1 cellular context compared by ENCODE assay signal in the genomic region with DNA sequence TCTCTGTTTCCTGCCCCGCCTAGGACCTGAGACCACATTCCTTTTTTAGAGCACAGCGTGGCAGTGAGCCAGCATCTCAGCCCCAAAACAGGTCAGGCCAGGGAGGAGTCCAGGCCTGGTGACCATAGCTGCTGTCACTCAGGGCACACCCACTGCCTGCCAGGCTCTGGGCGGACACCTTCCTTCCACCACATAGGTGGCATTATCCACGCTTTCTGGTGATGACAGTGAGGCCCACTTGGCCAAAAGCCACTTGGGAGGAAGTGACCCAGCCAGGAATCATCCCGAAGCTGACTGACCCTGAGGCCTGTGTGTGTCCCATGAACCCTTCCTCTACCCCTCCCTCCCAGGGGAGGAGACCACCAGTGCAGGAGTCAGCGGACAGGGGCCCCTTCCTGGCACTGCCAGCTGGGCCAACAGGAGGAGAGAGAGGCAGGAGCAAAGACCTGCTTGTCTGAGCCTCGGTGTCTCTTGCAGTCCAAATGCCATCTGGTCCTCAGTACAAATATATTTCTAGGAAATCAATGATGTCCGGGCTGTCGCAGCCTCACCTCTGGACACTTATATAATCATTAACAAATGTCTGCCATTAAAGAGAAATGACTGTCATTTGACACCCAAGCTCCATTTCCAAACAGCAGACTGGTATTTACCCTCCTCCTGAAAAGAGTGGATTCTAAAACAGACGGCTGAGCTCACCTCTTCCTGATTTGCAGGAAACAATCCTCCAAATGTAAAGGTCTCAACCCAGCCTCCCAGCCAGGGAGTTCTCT.
TF ChIP-seq lines count a peak whose summit lies in the region.

No MANE protein-coding gene starts in this region.

TF ChIP-seq in HepG2, 621 proteins besides CTCF, POLR2A, EP300 and RAD21 (continued from another document and continues in another):
- TF ChIP-seq, protein P1, sequence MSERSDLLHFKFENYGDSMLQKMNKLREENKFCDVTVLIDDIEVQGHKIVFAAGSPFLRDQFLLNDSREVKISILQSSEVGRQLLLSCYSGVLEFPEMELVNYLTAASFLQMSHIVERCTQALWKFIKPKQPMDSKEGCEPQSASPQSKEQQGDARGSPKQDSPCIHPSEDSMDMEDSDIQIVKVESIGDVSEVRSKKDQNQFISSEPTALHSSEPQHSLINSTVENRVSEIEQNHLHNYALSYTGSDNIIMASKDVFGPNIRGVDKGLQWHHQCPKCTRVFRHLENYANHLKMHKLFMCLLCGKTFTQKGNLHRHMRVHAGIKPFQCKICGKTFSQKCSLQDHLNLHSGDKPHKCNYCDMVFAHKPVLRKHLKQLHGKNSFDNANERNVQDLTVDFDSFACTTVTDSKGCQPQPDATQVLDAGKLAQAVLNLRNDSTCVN (CRISPR knock-in tag; IDR thresholded peaks at IDR 0.05; ENCODE audit: borderline replicate concordance) = peak; percentile 41; the same call in 1 of the 2 replicates
- peak; percentile 28; the same call in 1 of the 2 replicates for TF ChIP-seq FOXJ3 (CRISPR knock-in tag; IDR thresholded peaks at IDR 0.05; ENCODE audit: borderline replicate concordance)
- TF ChIP-seq POLR2G (IDR thresholded peaks at IDR 0.05; ENCODE audit: low read depth, low read length) = no peak
- no peak for TF ChIP-seq MLLT10 (CRISPR knock-in tag; IDR thresholded peaks at IDR 0.05)
- TF ChIP-seq ZSCAN31 (CRISPR knock-in tag; IDR thresholded peaks at IDR 0.05; ENCODE audit: low read depth) = no peak
- TF ChIP-seq, protein P2, sequence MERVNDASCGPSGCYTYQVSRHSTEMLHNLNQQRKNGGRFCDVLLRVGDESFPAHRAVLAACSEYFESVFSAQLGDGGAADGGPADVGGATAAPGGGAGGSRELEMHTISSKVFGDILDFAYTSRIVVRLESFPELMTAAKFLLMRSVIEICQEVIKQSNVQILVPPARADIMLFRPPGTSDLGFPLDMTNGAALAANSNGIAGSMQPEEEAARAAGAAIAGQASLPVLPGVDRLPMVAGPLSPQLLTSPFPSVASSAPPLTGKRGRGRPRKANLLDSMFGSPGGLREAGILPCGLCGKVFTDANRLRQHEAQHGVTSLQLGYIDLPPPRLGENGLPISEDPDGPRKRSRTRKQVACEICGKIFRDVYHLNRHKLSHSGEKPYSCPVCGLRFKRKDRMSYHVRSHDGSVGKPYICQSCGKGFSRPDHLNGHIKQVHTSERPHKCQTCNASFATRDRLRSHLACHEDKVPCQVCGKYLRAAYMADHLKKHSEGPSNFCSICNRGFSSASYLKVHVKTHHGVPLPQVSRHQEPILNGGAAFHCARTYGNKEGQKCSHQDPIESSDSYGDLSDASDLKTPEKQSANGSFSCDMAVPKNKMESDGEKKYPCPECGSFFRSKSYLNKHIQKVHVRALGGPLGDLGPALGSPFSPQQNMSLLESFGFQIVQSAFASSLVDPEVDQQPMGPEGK (CRISPR knock-in tag; IDR thresholded peaks at IDR 0.05) = peak; percentile 33; the same call in 1 of the 2 replicates
- TF ChIP-seq CHCHD3 (CRISPR knock-in tag; IDR thresholded peaks at IDR 0.05) = no peak
- TF ChIP-seq, protein P3, sequence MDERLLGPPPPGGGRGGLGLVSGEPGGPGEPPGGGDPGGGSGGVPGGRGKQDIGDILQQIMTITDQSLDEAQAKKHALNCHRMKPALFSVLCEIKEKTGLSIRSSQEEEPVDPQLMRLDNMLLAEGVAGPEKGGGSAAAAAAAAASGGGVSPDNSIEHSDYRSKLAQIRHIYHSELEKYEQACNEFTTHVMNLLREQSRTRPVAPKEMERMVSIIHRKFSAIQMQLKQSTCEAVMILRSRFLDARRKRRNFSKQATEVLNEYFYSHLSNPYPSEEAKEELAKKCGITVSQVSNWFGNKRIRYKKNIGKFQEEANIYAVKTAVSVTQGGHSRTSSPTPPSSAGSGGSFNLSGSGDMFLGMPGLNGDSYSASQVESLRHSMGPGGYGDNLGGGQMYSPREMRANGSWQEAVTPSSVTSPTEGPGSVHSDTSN (CRISPR knock-in tag; IDR thresholded peaks at IDR 0.05) = no peak
- TF ChIP-seq, protein P4, sequence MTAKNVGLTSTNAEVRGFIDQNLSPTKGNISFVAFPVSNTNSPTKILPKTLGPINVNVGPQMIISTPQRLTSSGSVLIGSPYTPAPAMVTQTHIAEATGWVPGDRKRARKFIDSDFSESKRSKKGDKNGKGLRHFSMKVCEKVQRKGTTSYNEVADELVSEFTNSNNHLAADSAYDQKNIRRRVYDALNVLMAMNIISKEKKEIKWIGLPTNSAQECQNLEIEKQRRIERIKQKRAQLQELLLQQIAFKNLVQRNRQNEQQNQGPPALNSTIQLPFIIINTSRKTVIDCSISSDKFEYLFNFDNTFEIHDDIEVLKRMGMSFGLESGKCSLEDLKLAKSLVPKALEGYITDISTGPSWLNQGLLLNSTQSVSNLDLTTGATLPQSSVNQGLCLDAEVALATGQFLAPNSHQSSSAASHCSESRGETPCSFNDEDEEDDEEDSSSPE (CRISPR knock-in tag; IDR thresholded peaks at IDR 0.05) = no peak; the same call in 1 of the 2 replicates
- 0 out of 2 replicates have a peak, but pooled peaks have one; percentile 28 for TF ChIP-seq ZNF761 (CRISPR knock-in tag; conservative IDR thresholded peaks at IDR 0.05)
- TF ChIP-seq KDM5B (CRISPR knock-in tag; IDR thresholded peaks at IDR 0.05; ENCODE audit: borderline replicate concordance) = peak; percentile 56; the same call in 1 of the 2 replicates
- TF ChIP-seq, protein P5, sequence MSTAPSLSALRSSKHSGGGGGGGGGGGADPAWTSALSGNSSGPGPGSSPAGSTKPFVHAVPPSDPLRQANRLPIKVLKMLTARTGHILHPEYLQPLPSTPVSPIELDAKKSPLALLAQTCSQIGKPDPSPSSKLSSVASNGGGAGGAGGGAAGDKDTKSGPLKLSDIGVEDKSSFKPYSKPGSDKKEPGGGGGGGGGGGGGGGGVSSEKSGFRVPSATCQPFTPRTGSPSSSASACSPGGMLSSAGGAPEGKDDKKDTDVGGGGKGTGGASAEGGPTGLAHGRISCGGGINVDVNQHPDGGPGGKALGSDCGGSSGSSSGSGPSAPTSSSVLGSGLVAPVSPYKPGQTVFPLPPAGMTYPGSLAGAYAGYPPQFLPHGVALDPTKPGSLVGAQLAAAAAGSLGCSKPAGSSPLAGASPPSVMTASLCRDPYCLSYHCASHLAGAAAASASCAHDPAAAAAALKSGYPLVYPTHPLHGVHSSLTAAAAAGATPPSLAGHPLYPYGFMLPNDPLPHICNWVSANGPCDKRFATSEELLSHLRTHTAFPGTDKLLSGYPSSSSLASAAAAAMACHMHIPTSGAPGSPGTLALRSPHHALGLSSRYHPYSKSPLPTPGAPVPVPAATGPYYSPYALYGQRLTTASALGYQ (CRISPR knock-in tag; IDR thresholded peaks at IDR 0.05) = peak; percentile 59; the same call in 1 of the 2 replicates
- TF ChIP-seq RARA (CRISPR knock-in tag; IDR thresholded peaks at IDR 0.05) = peak; percentile 70
- peak; percentile 67 for TF ChIP-seq HNRNPL (IDR thresholded peaks at IDR 0.05; ENCODE audit: low read depth, low read length)
- TF ChIP-seq, protein P6, sequence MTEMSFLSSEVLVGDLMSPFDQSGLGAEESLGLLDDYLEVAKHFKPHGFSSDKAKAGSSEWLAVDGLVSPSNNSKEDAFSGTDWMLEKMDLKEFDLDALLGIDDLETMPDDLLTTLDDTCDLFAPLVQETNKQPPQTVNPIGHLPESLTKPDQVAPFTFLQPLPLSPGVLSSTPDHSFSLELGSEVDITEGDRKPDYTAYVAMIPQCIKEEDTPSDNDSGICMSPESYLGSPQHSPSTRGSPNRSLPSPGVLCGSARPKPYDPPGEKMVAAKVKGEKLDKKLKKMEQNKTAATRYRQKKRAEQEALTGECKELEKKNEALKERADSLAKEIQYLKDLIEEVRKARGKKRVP (CRISPR knock-in tag; IDR thresholded peaks at IDR 0.05) = peak in 1 of 2 experiments; percentile 29; a peak in 1 of 4 replicates
- TF ChIP-seq, protein P7, sequence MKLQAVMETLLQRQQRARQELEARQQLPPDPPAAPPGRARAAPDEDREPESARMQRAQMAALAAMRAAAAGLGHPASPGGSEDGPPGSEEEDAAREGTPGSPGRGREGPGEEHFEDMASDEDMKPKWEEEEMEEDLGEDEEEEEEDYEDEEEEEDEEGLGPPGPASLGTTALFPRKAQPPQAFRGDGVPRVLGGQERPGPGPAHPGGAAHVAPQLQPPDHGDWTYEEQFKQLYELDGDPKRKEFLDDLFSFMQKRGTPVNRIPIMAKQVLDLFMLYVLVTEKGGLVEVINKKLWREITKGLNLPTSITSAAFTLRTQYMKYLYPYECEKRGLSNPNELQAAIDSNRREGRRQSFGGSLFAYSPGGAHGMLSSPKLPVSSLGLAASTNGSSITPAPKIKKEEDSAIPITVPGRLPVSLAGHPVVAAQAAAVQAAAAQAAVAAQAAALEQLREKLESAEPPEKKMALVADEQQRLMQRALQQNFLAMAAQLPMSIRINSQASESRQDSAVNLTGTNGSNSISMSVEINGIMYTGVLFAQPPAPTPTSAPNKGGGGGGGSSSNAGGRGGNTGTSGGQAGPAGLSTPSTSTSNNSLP (IDR thresholded peaks at IDR 0.05; ENCODE audit: low read depth, low read length) = peak; percentile 84
- no peak for TF ChIP-seq ZNF33B (CRISPR knock-in tag; IDR thresholded peaks at IDR 0.05)
- no peak for TF ChIP-seq NONO (IDR thresholded peaks at IDR 0.05)
- peak; percentile 47 for TF ChIP-seq NONO (CRISPR knock-in tag; conservative IDR thresholded peaks at IDR 0.05)
- TF ChIP-seq, protein P8, sequence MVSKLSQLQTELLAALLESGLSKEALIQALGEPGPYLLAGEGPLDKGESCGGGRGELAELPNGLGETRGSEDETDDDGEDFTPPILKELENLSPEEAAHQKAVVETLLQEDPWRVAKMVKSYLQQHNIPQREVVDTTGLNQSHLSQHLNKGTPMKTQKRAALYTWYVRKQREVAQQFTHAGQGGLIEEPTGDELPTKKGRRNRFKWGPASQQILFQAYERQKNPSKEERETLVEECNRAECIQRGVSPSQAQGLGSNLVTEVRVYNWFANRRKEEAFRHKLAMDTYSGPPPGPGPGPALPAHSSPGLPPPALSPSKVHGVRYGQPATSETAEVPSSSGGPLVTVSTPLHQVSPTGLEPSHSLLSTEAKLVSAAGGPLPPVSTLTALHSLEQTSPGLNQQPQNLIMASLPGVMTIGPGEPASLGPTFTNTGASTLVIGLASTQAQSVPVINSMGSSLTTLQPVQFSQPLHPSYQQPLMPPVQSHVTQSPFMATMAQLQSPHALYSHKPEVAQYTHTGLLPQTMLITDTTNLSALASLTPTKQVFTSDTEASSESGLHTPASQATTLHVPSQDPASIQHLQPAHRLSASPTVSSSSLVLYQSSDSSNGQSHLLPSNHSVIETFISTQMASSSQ (IDR thresholded peaks at IDR 0.05; ENCODE audit: low read depth) = peak; percentile 74
- TF ChIP-seq, protein P8 (CRISPR knock-in tag; IDR thresholded peaks at IDR 0.05; ENCODE audit: borderline replicate concordance) = peak; percentile 77; the same call in 1 of the 2 replicates
- peak; percentile 13; the same call in 1 of the 2 replicates for TF ChIP-seq TARDBP (CRISPR knock-in tag; IDR thresholded peaks at IDR 0.05)
- TF ChIP-seq ZFX (CRISPR knock-in tag; IDR thresholded peaks at IDR 0.05; ENCODE audit: low read depth) = peak; percentile 62
- TF ChIP-seq NR2F6 (IDR thresholded peaks at IDR 0.05) = no peak; the same call in none of the 2 replicates
- TF ChIP-seq NR2F6 (CRISPR knock-in tag; IDR thresholded peaks at IDR 0.05) = peak; percentile 13; the same call in 1 of the 2 replicates
- peak; percentile 31; the same call in 1 of the 2 replicates for TF ChIP-seq ZNF292 (CRISPR knock-in tag; IDR thresholded peaks at IDR 0.05; ENCODE audit: borderline replicate concordance, low read depth)
- TF ChIP-seq DNMT1 (CRISPR knock-in tag; IDR thresholded peaks at IDR 0.05) = no peak
- peak; percentile 25; the same call in 1 of the 2 replicates for TF ChIP-seq CREB1 (IDR thresholded peaks at IDR 0.05)
- no peak for TF ChIP-seq CREB1 (CRISPR knock-in tag; IDR thresholded peaks at IDR 0.05)
- TF ChIP-seq, protein P9, sequence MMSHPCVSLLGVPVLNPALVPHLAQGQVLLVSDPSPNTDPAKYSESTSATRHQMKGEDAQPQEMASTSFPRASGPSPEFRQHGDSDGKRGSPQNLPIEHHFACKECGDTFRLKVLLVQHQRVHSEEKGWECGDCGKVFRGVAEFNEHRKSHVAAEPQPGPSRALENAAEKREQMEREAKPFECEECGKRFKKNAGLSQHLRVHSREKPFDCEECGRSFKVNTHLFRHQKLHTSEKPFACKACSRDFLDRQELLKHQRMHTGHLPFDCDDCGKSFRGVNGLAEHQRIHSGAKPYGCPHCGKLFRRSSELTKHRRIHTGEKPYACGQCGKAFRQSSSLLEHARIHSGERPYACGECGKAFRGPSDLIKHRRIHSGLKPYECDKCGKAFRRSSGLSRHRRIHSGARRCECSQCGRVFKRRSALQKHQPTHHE (CRISPR knock-in tag; IDR thresholded peaks at IDR 0.05; ENCODE audit: borderline replicate concordance) = 0 out of 2 replicates have a peak, but pooled peaks have one; percentile 23
- TF ChIP-seq ZFP90 (CRISPR knock-in tag; IDR thresholded peaks at IDR 0.05; ENCODE audit: borderline replicate concordance) = no peak
- TF ChIP-seq CENPT (CRISPR knock-in tag; IDR thresholded peaks at IDR 0.05; ENCODE audit: low read depth) = no peak
- no peak for TF ChIP-seq ZMAT3 (CRISPR knock-in tag; conservative IDR thresholded peaks at IDR 0.05)
- TF ChIP-seq SOX5 (CRISPR knock-in tag; IDR thresholded peaks at IDR 0.05; ENCODE audit: borderline replicate concordance) = peak; percentile 56; the same call in 1 of the 2 replicates
- 0 out of 2 replicates have a peak, but pooled peaks have one; percentile 38 for TF ChIP-seq ZNF235 (CRISPR knock-in tag; IDR thresholded peaks at IDR 0.05; ENCODE audit: borderline replicate concordance)
- TF ChIP-seq DPF2 (CRISPR knock-in tag; IDR thresholded peaks at IDR 0.05; ENCODE audit: borderline replicate concordance, low read depth) = peak; percentile 19; the same call in 1 of the 2 replicates
- no peak for TF ChIP-seq RNF2 (conservative IDR thresholded peaks at IDR 0.05; ENCODE audit: low read depth)
- TF ChIP-seq, protein P10, sequence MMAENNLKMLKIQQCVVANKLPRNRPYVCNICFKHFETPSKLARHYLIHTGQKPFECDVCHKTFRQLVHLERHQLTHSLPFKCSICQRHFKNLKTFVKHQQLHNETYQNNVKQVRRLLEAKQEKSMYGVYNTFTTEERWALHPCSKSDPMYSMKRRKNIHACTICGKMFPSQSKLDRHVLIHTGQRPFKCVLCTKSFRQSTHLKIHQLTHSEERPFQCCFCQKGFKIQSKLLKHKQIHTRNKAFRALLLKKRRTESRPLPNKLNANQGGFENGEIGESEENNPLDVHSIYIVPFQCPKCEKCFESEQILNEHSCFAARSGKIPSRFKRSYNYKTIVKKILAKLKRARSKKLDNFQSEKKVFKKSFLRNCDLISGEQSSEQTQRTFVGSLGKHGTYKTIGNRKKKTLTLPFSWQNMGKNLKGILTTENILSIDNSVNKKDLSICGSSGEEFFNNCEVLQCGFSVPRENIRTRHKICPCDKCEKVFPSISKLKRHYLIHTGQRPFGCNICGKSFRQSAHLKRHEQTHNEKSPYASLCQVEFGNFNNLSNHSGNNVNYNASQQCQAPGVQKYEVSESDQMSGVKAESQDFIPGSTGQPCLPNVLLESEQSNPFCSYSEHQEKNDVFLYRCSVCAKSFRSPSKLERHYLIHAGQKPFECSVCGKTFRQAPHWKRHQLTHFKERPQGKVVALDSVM (CRISPR knock-in tag; IDR thresholded peaks at IDR 0.05) = peak; percentile 52
